Comparison of ENCODE assay signal across 14 cellular contexts in genomic region chr1:161772397-161772796, GRCh38. TPM values are rescaled to one million over a fixed set of nuclear protein-coding genes. Genes with fewer than 3 reads are reported as not detected.
DNase-seq lines count a peak whose midpoint lies in the region; ATAC-seq, FAIRE-seq and TF ChIP-seq lines count a peak whose summit lies in the region.
"Had no signal": no experiment of that assay in that cellular context is flagged by ENCODE, and none has a peak within 500 bp of the region (broad histone marks: within the 10 kb centered on the region; RNA-seq: fewer than 3 reads in every experiment).

No MANE protein-coding gene starts in this region.

- H3K4me3 ChIP-seq in neutrophil (ENCODE audit: low read depth in 1 of 2, low read length in 1 of 2): peak overlapping the region; percentile 44 to 46
- H3K4me3 ChIP-seq: MG63, sigmoid colon had no signal

- peak overlapping the region; percentile 83 for H3K27ac ChIP-seq in neutrophil
- H3K27ac ChIP-seq: WERI-Rb-1 had no signal

- FAIRE-seq in GM12891 (lab: Jason Lieb, UNC) (peak; percentile 23), urothelium cell line (lab: Jason Lieb, UNC) (no peak)

- ATAC-seq in HG02885 (IDR thresholded peaks at IDR 0.05; ENCODE audit: poor library complexity, unreplicated experiment): no peak

- no peaks in the 10 kb centered on the region for H3K36me3 ChIP-seq in neutrophil
- H3K36me3 ChIP-seq: MG63, sigmoid colon, WERI-Rb-1 had no signal

- DNase-seq in GM12891 (ENCODE audit: insufficient read length, low spot score) (no peak), NOMO-1 (lab: John Stamatoyannopoulos, UW; ENCODE audit: unreplicated experiment in 2 of 2) (peak; percentile 57 to 71), dermis blood vessel endothelial cell (peak; percentile 49), GM03348 (ENCODE audit: low spot score) (no peak), urothelium cell line (ENCODE audit: low spot score) (no peak), DMS153 treated with DMSO at 0.1 percent for 48 hours (lab: John Stamatoyannopoulos, UW; ENCODE audit: unreplicated experiment) (no peak)
- DNase-seq: activated T-cell treated with anti-CD3 and anti-CD28 coated beads, Interleukin-2, amount 50 U/mL, for 1 hour; CD8-positive, alpha-beta memory T cell; MG63; NCI-H510A; sigmoid colon; WERI-Rb-1 had no signal

- H3K4me1 ChIP-seq in neutrophil (ENCODE audit: control insufficient read depth in 1 of 2, insufficient read depth in 1 of 2, low read depth in 1 of 2, low read length in 1 of 2): peaks cover 56 to 61% of the 10 kb centered on the region in 2 experiments

- H3K9me3 ChIP-seq in neutrophil: no peaks in the 10 kb centered on the region
- H3K9me3 ChIP-seq: MG63, sigmoid colon had no signal

- TF ChIP-seq POLR2A in GM12891 (IDR thresholded peaks at IDR 0.05; ENCODE audit: low read depth, low read length): no peak

- TF ChIP-seq CTCF in neutrophil (IDR thresholded peaks at IDR 0.05): no peak

- no peaks in the 10 kb centered on the region for H3K27me3 ChIP-seq in neutrophil
- H3K27me3 ChIP-seq: MG63, sigmoid colon had no signal

TF ChIP-seq in GM12891, 5 proteins besides CTCF, POLR2A, EP300 and RAD21:
- TF ChIP-seq SPI1 (IDR thresholded peaks at IDR 0.05; ENCODE audit: low read depth, low read length) (no peak), PAX5 (IDR thresholded peaks at IDR 0.05; ENCODE audit: insufficient read depth, low read length, severe bottlenecking) (no peak), TAF1 (IDR thresholded peaks at IDR 0.05; ENCODE audit: low read depth, low read length) (0 out of 2 replicates have a peak, but pooled peaks have one; percentile 17)
TF ChIP-seq in GM12891: peak in this region for 1.

RNA-seq across cellular contexts. Expression of gene ATF6, which starts 6.3 kb away (rescaled TPM):
- polyA plus RNA-seq in GM12891 (2012; ENCODE audit: low read depth, missing spikeins): 8.3 TPM
- total RNA-seq in dermis blood vessel endothelial cell: 65.0 and 73.6 TPM in 2 replicates

RNA-seq across cellular contexts. Expression of gene DUSP12, which starts 22.8 kb away (rescaled TPM):
- 26.0 TPM for polyA plus RNA-seq in GM12891 (2012; ENCODE audit: low read depth, missing spikeins)
- total RNA-seq in dermis blood vessel endothelial cell: 25.4 and 41.0 TPM in 2 replicates

RNA-seq across cellular contexts. Expression of gene FCRLB, which starts 51.1 kb away (rescaled TPM):
- 4.9 TPM for polyA plus RNA-seq in GM12891 (2012; ENCODE audit: low read depth, missing spikeins)
- 0.51 and 0.56 TPM in 2 replicates for total RNA-seq in dermis blood vessel endothelial cell

Comparison
In these comparisons a context has a peak if more than half of its experiments do, and no peak if none do; other contexts are left out.
1. DNase-seq: peak in NOMO-1 (2 of 2) and dermis blood vessel endothelial cell (single experiment); none in GM12891 (single experiment), GM03348 (single experiment), urothelium cell line (single experiment) and DMS153 treated with DMSO at 0.1 percent for 48 hours (single experiment).